Comparison of ENCODE assay signal across 8 cellular contexts in the genomic region with DNA sequence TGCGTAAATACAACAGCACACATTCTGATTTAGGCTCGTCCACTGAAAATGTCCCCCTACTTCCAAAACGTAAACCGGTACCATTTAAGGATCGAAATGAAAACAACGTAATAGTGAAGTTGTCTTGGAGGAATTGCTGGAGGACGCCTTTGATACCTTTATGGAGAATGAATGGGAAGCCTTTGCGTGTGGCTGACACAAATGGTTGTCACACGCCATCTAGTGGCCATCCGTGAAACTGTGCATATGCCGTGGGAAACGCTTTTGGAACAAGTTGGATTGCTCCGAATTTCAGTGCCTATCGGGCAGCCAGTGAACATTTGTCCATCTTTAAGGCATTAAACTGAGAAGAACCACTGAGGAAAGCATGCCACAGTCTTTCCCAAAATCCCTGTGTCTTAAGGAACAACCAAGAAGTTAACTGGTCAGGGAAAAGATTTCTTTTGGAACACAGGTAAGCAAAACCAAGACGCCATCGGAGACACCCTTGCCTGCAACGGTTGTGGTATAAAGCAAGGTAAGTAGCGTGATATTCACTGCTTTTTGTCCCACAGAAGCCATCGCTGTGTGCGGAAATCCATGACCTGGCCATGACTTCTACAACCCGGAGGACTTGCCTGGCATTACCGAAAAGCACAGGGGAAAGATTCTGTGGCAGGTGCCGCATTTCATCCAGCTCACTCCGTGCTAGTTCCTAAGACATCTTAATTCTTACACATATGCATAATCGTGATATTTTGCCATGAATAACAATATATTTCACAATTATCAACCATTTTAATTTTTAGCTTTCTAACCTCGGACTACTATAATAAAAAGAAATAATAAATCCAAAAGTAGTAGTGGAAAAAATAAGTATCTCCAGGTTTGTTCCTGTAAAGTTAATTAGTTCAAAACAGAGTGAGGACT.
DNase-seq lines count a peak whose midpoint lies in the region; ATAC-seq, FAIRE-seq and TF ChIP-seq lines count a peak whose summit lies in the region.

No MANE protein-coding gene starts in this region.

- intact Hi-C loops in pancreas (cut with DNase I): loop anchor here in 2 of 3 donors (5.0 kb wide), 2 partner anchors 744 to 749 kb away; no protein-coding TSS in a partner anchor

- no peaks in the 10 kb centered on the region for H3K36me3 Mint-ChIP-seq in activated naive CD4-positive, alpha-beta T cell treated with anti-CD3 and anti-CD28 coated beads, Interleukin-2, amount 10 ng/mL, durations not matched to agents 7 days and 5 days
- H3K36me3 Mint-ChIP-seq in glutamatergic neuron (ENCODE audit: unreplicated experiment): no peaks in the 10 kb centered on the region

- no peak for DNase-seq in GM06990 (ENCODE audit: extremely low read depth, insufficient read length)
- DNase-seq in M059J (ENCODE audit: low read depth): peak; percentile 68
- peak; percentile 68 to 89 for DNase-seq in SJCRH30
- DNase-seq in activated naive CD4-positive, alpha-beta T cell treated with anti-CD3 and anti-CD28 coated beads, Interleukin-2, amount 10 ng/mL, durations not matched to agents 7 days and 5 days: peak; percentile 74
- DNase-seq in glutamatergic neuron: peak; percentile 87
- DNase-seq in pancreas: peak; percentile 54 to 89 (median 80)
- peak in 1 of 2 donors; percentile 69 for DNase-seq in upper lobe of left lung

- no peaks in the 10 kb centered on the region for H3K9me3 Mint-ChIP-seq in activated naive CD4-positive, alpha-beta T cell treated with anti-CD3 and anti-CD28 coated beads, Interleukin-2, amount 10 ng/mL, durations not matched to agents 7 days and 5 days
- H3K9me3 Mint-ChIP-seq in glutamatergic neuron (ENCODE audit: unreplicated experiment): no peaks in the 10 kb centered on the region

- no peak overlapping the region for H3K4me3 ChIP-seq in GM06990 (replicated peaks; ENCODE audit: low read depth, low read length)
- no peak overlapping the region for H3K4me3 ChIP-seq in SJCRH30
- no peak overlapping the region for H3K4me3 ChIP-seq in pancreas
- no peak overlapping the region for H3K4me3 ChIP-seq in upper lobe of left lung

- H3K4me1 ChIP-seq in SJCRH30: no peaks in the 10 kb centered on the region
- H3K4me1 ChIP-seq in pancreas: no peaks in the 10 kb centered on the region
- H3K4me1 ChIP-seq in upper lobe of left lung: peaks cover 0 to 5% (median 0%) of the 10 kb centered on the region in 4 donors

- ATAC-seq in pancreas (peak; percentile 48 to 93 (median 88)), upper lobe of left lung (ENCODE audit: low FRiP score in 2 of 2) (peak; percentile 72 to 84), HG02588 (IDR thresholded peaks at IDR 0.05; ENCODE audit: unreplicated experiment) (no peak)

- CTCF ChIA-PET in activated naive CD4-positive, alpha-beta T cell treated with anti-CD3 and anti-CD28 coated beads, Interleukin-2, amount 10 ng/mL, durations not matched to agents 7 days and 5 days (lab: Charles Lee): interaction anchor here (0.7 to 3.1 kb wide), 13 partner anchors 8 to 757 kb away, joined by 3 to 16 read pairs (median 3); no protein-coding TSS in a partner anchor

- H3K4me3 Mint-ChIP-seq in activated naive CD4-positive, alpha-beta T cell treated with anti-CD3 and anti-CD28 coated beads, Interleukin-2, amount 10 ng/mL, durations not matched to agents 7 days and 5 days: no peak overlapping the region
- H3K4me3 Mint-ChIP-seq in glutamatergic neuron (ENCODE audit: unreplicated experiment): no peak overlapping the region

- H3K27me3 ChIP-seq in GM06990 (replicated peaks; ENCODE audit: control insufficient read depth, insufficient read depth, low read length) (peaks cover under 1% of the 10 kb centered on the region), SJCRH30 (peaks cover 12% of the 10 kb centered on the region), pancreas (peaks cover 0 to 56% (median 7%) of the 10 kb centered on the region in 4 donors), upper lobe of left lung (peaks cover 0 to 6% (median 0%) of the 10 kb centered on the region in 4 donors)

- no peak for TF ChIP-seq EP300 in upper lobe of left lung (IDR thresholded peaks at IDR 0.05)

- H3K27ac Mint-ChIP-seq in activated naive CD4-positive, alpha-beta T cell treated with anti-CD3 and anti-CD28 coated beads, Interleukin-2, amount 10 ng/mL, durations not matched to agents 7 days and 5 days: no peak overlapping the region
- H3K27ac Mint-ChIP-seq in glutamatergic neuron (ENCODE audit: unreplicated experiment): no peak overlapping the region

- WGBS in pancreas, 2 donors: 18 to 22% methylated on average over 26 of the region's 26 CpGs
- 31% methylated on average over 26 of the region's 26 CpGs for WGBS in upper lobe of left lung, 2 donors

- H3K27me3 Mint-ChIP-seq in activated naive CD4-positive, alpha-beta T cell treated with anti-CD3 and anti-CD28 coated beads, Interleukin-2, amount 10 ng/mL, durations not matched to agents 7 days and 5 days: peaks cover 45% of the 10 kb centered on the region
- H3K27me3 Mint-ChIP-seq in glutamatergic neuron (ENCODE audit: unreplicated experiment): peaks cover 3% of the 10 kb centered on the region

- TF ChIP-seq CTCF in GM06990 (IDR thresholded peaks at IDR 0.05; ENCODE audit: insufficient read depth, low read length, poor library complexity, severe bottlenecking) (peak; percentile 87), glutamatergic neuron (IDR thresholded peaks at IDR 0.05; ENCODE audit: partially characterized antibody, unreplicated experiment) (peak; percentile 94), pancreas (IDR thresholded peaks at IDR 0.05) (peak; percentile 90 to 95 (median 92)), upper lobe of left lung (IDR thresholded peaks at IDR 0.05) (peak; percentile 78 to 89 (median 86))

- no peak overlapping the region for H3K27ac ChIP-seq in SJCRH30
- no peak overlapping the region for H3K27ac ChIP-seq in pancreas
- H3K27ac ChIP-seq in upper lobe of left lung: no peak overlapping the region

- H3K4me1 Mint-ChIP-seq in activated naive CD4-positive, alpha-beta T cell treated with anti-CD3 and anti-CD28 coated beads, Interleukin-2, amount 10 ng/mL, durations not matched to agents 7 days and 5 days: no peaks in the 10 kb centered on the region
- H3K4me1 Mint-ChIP-seq in glutamatergic neuron (ENCODE audit: low read depth, unreplicated experiment): peaks cover 11% of the 10 kb centered on the region

- H3K9me3 ChIP-seq in SJCRH30 (replicated peaks): no peaks in the 10 kb centered on the region
- no peaks in the 10 kb centered on the region for H3K9me3 ChIP-seq in pancreas
- no peaks in the 10 kb centered on the region for H3K9me3 ChIP-seq in upper lobe of left lung

- H3K36me3 ChIP-seq in GM06990 (ENCODE audit: control insufficient read depth, insufficient read depth, low read length) (no peaks in the 10 kb centered on the region), SJCRH30 (no peaks in the 10 kb centered on the region), pancreas (no peaks in the 10 kb centered on the region), upper lobe of left lung (no peaks in the 10 kb centered on the region)

- FAIRE-seq in pancreas (lab: Jason Lieb, UNC): peak; percentile 23

- TF ChIP-seq POLR2A in upper lobe of left lung (IDR thresholded peaks at IDR 0.05): no peak
